ENCODE assay signal across 8 cellular contexts in genomic region chr1:51594716-51595115, GRCh38.
"Had no signal": no experiment of that assay in that cellular context is flagged by ENCODE, and none has a peak within 500 bp of the region (broad histone marks: within the 10 kb centered on the region; RNA-seq: fewer than 3 reads in every experiment).

No MANE protein-coding gene starts in this region.

- ATAC-seq: HepG2 had no signal

- H3K9ac ChIP-seq: KMS-11 had no signal

- H3K4me1 Mint-ChIP-seq: IgD-negative memory B cell had no signal

- H3K27ac ChIP-seq: HL-60, KMS-11 had no signal

- H3K4me2 ChIP-seq: KMS-11 had no signal

- H3K4me3 Mint-ChIP-seq: IgD-negative memory B cell had no signal

- DNase-seq: IMR-90, KBM-7, KG1 had no signal

- H3K36me3 Mint-ChIP-seq: IgD-negative memory B cell had no signal

- H3K9me3 Mint-ChIP-seq: IgD-negative memory B cell had no signal

- H3K27me3 Mint-ChIP-seq: IgD-negative memory B cell had no signal

- FAIRE-seq: HepG2, HTR-8/SVneo had no signal

- H3K27ac Mint-ChIP-seq: IgD-negative memory B cell had no signal
